In genomic region chr17:56290486-56291118, GRCh38 we compare ENCODE assay signal across 11 cellular contexts.
DNase-seq lines count a peak whose midpoint lies in the region; ATAC-seq and TF ChIP-seq lines count a peak whose summit lies in the region.
"Had no signal": no experiment of that assay in that cellular context is flagged by ENCODE, and none has a peak within 500 bp of the region (broad histone marks: within the 10 kb centered on the region; RNA-seq: fewer than 3 reads in every experiment).

No MANE protein-coding gene starts in this region.

- peak overlapping the region; percentile 46 for H3K4me3 ChIP-seq in NB4 (ENCODE audit: low read depth, low read length)
- H3K4me3 ChIP-seq in effector memory CD4-positive, alpha-beta T cell (ENCODE audit: insufficient read depth, low read depth, low read length, poor library complexity, severe bottlenecking) = peak overlapping the region; percentile 18

- no peaks in the 10 kb centered on the region for H3K9me3 ChIP-seq in effector memory CD4-positive, alpha-beta T cell (ENCODE audit: control insufficient read depth, low read length)
- H3K9me3 ChIP-seq: heart left ventricle had no signal

- H3K27ac Mint-ChIP-seq in activated CD8-positive, alpha-beta T cell treated with anti-CD3 and anti-CD28 coated beads, Interleukin-2, amount 10 ng/mL, durations not matched to agents 7 days and 5 days = peak overlapping the region; percentile 74
- no peak overlapping the region for H3K27ac Mint-ChIP-seq in activated CD8-positive, alpha-beta T cell treated with anti-CD3 and anti-CD28 coated beads for 36 hours
- H3K27ac Mint-ChIP-seq in stimulated activated naive CD8-positive, alpha-beta T cell treated with anti-CD3 and anti-CD28 coated beads, Interleukin-15, amount 100 ng/mL, for 72 hours = peak overlapping the region; percentile 38 to 71

- intact Hi-C loops in activated CD8-positive, alpha-beta T cell treated with anti-CD3 and anti-CD28 coated beads for 36 hours (cut with micrococcal nuclease) = no loop called here

- no peaks in the 10 kb centered on the region for H3K27me3 ChIP-seq in effector memory CD4-positive, alpha-beta T cell (replicated peaks; ENCODE audit: control insufficient read depth, insufficient read depth, low read length, poor library complexity, severe bottlenecking)
- H3K27me3 ChIP-seq: heart left ventricle had no signal

- no peak overlapping the region for H3K27ac ChIP-seq in effector memory CD4-positive, alpha-beta T cell (ENCODE audit: insufficient read depth, low read length, poor library complexity, severe bottlenecking)
- H3K27ac ChIP-seq: C4-2B, heart left ventricle had no signal

- CTCF ChIA-PET in activated CD8-positive, alpha-beta T cell treated with anti-CD3 and anti-CD28 coated beads, Interleukin-2, amount 10 ng/mL, durations not matched to agents 7 days and 5 days (lab: Charles Lee) = no interaction called here
- CTCF ChIA-PET in activated CD8-positive, alpha-beta T cell treated with anti-CD3 and anti-CD28 coated beads for 36 hours (lab: Charles Lee) = no interaction called here

- no peak for TF ChIP-seq POLR2A in NB4 (IDR thresholded peaks at IDR 0.05; ENCODE audit: extremely low read depth, insufficient read length)

- H3K4me3 Mint-ChIP-seq in activated CD8-positive, alpha-beta T cell treated with anti-CD3 and anti-CD28 coated beads, Interleukin-2, amount 10 ng/mL, durations not matched to agents 7 days and 5 days = peak overlapping the region; percentile 53
- no peak overlapping the region for H3K4me3 Mint-ChIP-seq in activated CD8-positive, alpha-beta T cell treated with anti-CD3 and anti-CD28 coated beads for 36 hours
- peak overlapping the region; percentile 28 to 45 for H3K4me3 Mint-ChIP-seq in stimulated activated naive CD8-positive, alpha-beta T cell treated with anti-CD3 and anti-CD28 coated beads, Interleukin-15, amount 100 ng/mL, for 72 hours

- no peaks in the 10 kb centered on the region for H3K27me3 Mint-ChIP-seq in activated CD8-positive, alpha-beta T cell treated with anti-CD3 and anti-CD28 coated beads, Interleukin-2, amount 10 ng/mL, durations not matched to agents 7 days and 5 days (ENCODE audit: low read depth)
- H3K27me3 Mint-ChIP-seq in activated CD8-positive, alpha-beta T cell treated with anti-CD3 and anti-CD28 coated beads for 36 hours = no peaks in the 10 kb centered on the region
- H3K27me3 Mint-ChIP-seq in stimulated activated naive CD8-positive, alpha-beta T cell treated with anti-CD3 and anti-CD28 coated beads, Interleukin-15, amount 100 ng/mL, for 72 hours = no peaks in the 10 kb centered on the region

- POLR2A ChIA-PET in activated CD8-positive, alpha-beta T cell treated with anti-CD3 and anti-CD28 coated beads, Interleukin-2, amount 10 ng/mL, durations not matched to agents 7 days and 5 days (lab: Charles Lee) = no interaction called here
- POLR2A ChIA-PET in activated CD8-positive, alpha-beta T cell treated with anti-CD3 and anti-CD28 coated beads for 36 hours (lab: Charles Lee) = no interaction called here

- H3K36me3 ChIP-seq in effector memory CD4-positive, alpha-beta T cell (ENCODE audit: control insufficient read depth, insufficient read depth, low read length) = no peaks in the 10 kb centered on the region
- H3K36me3 ChIP-seq: heart left ventricle had no signal

- H3K4me1 ChIP-seq in effector memory CD4-positive, alpha-beta T cell (ENCODE audit: control insufficient read depth, insufficient read depth, low read length, poor library complexity, severe bottlenecking) = no peaks in the 10 kb centered on the region

- H3K9me3 Mint-ChIP-seq in activated CD8-positive, alpha-beta T cell treated with anti-CD3 and anti-CD28 coated beads, Interleukin-2, amount 10 ng/mL, durations not matched to agents 7 days and 5 days (ENCODE audit: insufficient read depth) = no peaks in the 10 kb centered on the region
- H3K9me3 Mint-ChIP-seq in activated CD8-positive, alpha-beta T cell treated with anti-CD3 and anti-CD28 coated beads for 36 hours = no peaks in the 10 kb centered on the region
- peaks cover 5 to 7% of the 10 kb centered on the region in 2 donors for H3K9me3 Mint-ChIP-seq in stimulated activated naive CD8-positive, alpha-beta T cell treated with anti-CD3 and anti-CD28 coated beads, Interleukin-15, amount 100 ng/mL, for 72 hours

- no peak for DNase-seq in activated CD8-positive, alpha-beta T cell treated with anti-CD3 and anti-CD28 coated beads, Interleukin-2, amount 10 ng/mL, durations not matched to agents 7 days and 5 days
- no peak for DNase-seq in activated CD8-positive, alpha-beta T cell treated with anti-CD3 and anti-CD28 coated beads for 36 hours
- DNase-seq in NB4 (ENCODE audit: low read depth) = peak; percentile 16
- DNase-seq in effector memory CD4-positive, alpha-beta T cell = no peak
- no peak for DNase-seq in stimulated activated naive CD8-positive, alpha-beta T cell treated with anti-CD3 and anti-CD28 coated beads, Interleukin-15, amount 100 ng/mL, for 72 hours
- DNase-seq in superior temporal gyrus (ENCODE audit: extremely low spot score) = no peak
- no peak for DNase-seq in NCI-H2081 (lab: John Stamatoyannopoulos, UW)
- DNase-seq: heart left ventricle; stimulated activated CD4-positive, alpha-beta T cell treated with anti-CD3 and anti-CD28 coated beads, Interleukin-4, amount 100 ng/mL, for 24 hours had no signal

- H3K4me1 Mint-ChIP-seq in activated CD8-positive, alpha-beta T cell treated with anti-CD3 and anti-CD28 coated beads, Interleukin-2, amount 10 ng/mL, durations not matched to agents 7 days and 5 days (ENCODE audit: low read depth) = peaks cover 16% of the 10 kb centered on the region
- peaks cover 24% of the 10 kb centered on the region for H3K4me1 Mint-ChIP-seq in activated CD8-positive, alpha-beta T cell treated with anti-CD3 and anti-CD28 coated beads for 36 hours (ENCODE audit: low read depth)
- H3K4me1 Mint-ChIP-seq in stimulated activated naive CD8-positive, alpha-beta T cell treated with anti-CD3 and anti-CD28 coated beads, Interleukin-15, amount 100 ng/mL, for 72 hours = peaks cover 34% of the 10 kb centered on the region

- TF ChIP-seq CTCF in activated CD8-positive, alpha-beta T cell treated with anti-CD3 and anti-CD28 coated beads for 36 hours (IDR thresholded peaks at IDR 0.05) = no peak
- TF ChIP-seq CTCF in NB4 (IDR thresholded peaks at IDR 0.05; ENCODE audit: low read depth, low read length) = no peak

- peak; percentile 61 for ATAC-seq in activated CD8-positive, alpha-beta T cell treated with anti-CD3 and anti-CD28 coated beads, Interleukin-2, amount 10 ng/mL, durations not matched to agents 7 days and 5 days
- no peak for ATAC-seq in activated CD8-positive, alpha-beta T cell treated with anti-CD3 and anti-CD28 coated beads for 36 hours
- no peak for ATAC-seq in stimulated activated naive CD8-positive, alpha-beta T cell treated with anti-CD3 and anti-CD28 coated beads, Interleukin-15, amount 100 ng/mL, for 72 hours
- no peak for ATAC-seq in HG02973 (IDR thresholded peaks at IDR 0.05; ENCODE audit: unreplicated experiment)

- H3K36me3 Mint-ChIP-seq in activated CD8-positive, alpha-beta T cell treated with anti-CD3 and anti-CD28 coated beads, Interleukin-2, amount 10 ng/mL, durations not matched to agents 7 days and 5 days (ENCODE audit: low read depth) = no peaks in the 10 kb centered on the region
- no peaks in the 10 kb centered on the region for H3K36me3 Mint-ChIP-seq in activated CD8-positive, alpha-beta T cell treated with anti-CD3 and anti-CD28 coated beads for 36 hours (ENCODE audit: low read depth)
